In the genomic region with DNA sequence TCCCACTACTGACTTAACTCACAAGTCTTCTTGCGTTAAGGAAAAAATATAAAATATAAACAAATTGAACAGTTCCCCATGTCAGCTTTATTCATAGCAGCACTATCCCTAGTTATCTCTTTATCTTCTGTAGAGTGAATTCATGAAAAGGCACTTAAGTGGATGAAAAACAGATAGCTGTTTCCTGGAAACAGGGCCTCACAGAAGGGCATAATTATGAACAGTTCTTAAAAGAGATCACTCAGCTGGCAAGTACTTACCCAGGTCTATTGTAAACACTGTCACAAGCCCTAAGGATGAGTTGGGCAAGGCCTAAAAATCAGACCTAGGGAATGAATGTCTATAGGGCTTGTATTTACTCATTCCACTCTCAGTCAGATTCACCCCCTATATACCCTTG, we compare ENCODE assay signal across 15 cellular contexts. TPM values are rescaled to one million over a fixed set of nuclear protein-coding genes. Genes with fewer than 3 reads are reported as not detected.
A peak's percentile ranks its signal among the peaks of the same experiment; 100 is the strongest.
DNase-seq lines count a peak whose midpoint lies in the region; TF ChIP-seq lines count a peak whose summit lies in the region.
"Had no signal": no experiment of that assay in that cellular context is flagged by ENCODE, and none has a peak within 500 bp of the region (broad histone marks: within the 10 kb centered on the region; RNA-seq: fewer than 3 reads in every experiment).

No MANE protein-coding gene starts in this region.

- DNase-seq in DMS 273 (lab: John Stamatoyannopoulos, UW; ENCODE audit: unreplicated experiment), result peak; percentile 46
- DNase-seq in DMS 273 treated with DMSO at 0.1 percent for 48 hours (lab: John Stamatoyannopoulos, UW), result no peak
- DNase-seq in NCI-H1436 treated with DMSO at 0.1 percent for 48 hours (lab: John Stamatoyannopoulos, UW), result peak; percentile 49
- peak in 1 of 2 experiments; percentile 84 for DNase-seq in PC-9
- DNase-seq in fibroblast of villous mesenchyme (ENCODE audit: low read depth), result peak; percentile 81
- DNase-seq in hepatic stellate cell (ENCODE audit: low spot score), result no peak
- DNase-seq in OCI-M2 (lab: John Stamatoyannopoulos, UW; ENCODE audit: unreplicated experiment), result no peak
- no peak for DNase-seq in NCI-H1694 (lab: John Stamatoyannopoulos, UW)
- DNase-seq: activated CD8-positive, alpha-beta memory T cell treated with anti-CD3 and anti-CD28 coated beads for 24 hours; colonic mucosa; NCI-H1048; nucleus accumbens; T-helper 9 cell had no signal

- no peaks in the 10 kb centered on the region for H3K27me3 ChIP-seq in PC-9 (ENCODE audit: insufficient read depth, low read depth)
- H3K27me3 ChIP-seq: colonic mucosa, tibial nerve had no signal

- no peaks in the 10 kb centered on the region for H4K20me1 ChIP-seq in PC-9 (ENCODE audit: insufficient read depth)

- CTCF ChIA-PET in PC-9 (lab: Charles Lee), result interaction anchor here (1.0 to 1.6 kb wide), 2 partner anchors 10 to 18 kb away, joined by 4 to 5 read pairs; partner anchors contain the start of gene MB21D2

- peaks cover 81% of the 10 kb centered on the region for H3K79me2 ChIP-seq in PC-9 (ENCODE audit: low read depth)

- peaks cover 10% of the 10 kb centered on the region; the same call in 1 of the 2 replicates for H3K9me3 ChIP-seq in PC-9 (ENCODE audit: insufficient read depth, low read depth)
- H3K9me3 ChIP-seq: colonic mucosa, tibial nerve had no signal

- POLR2A ChIA-PET in PC-9 (lab: Charles Lee; ENCODE audit: unreplicated experiment), result interaction anchor here (0.6 to 0.8 kb wide), 4 partner anchors 8 to 889 kb away, joined by 3 to 10 read pairs (median 4); no protein-coding TSS in a partner anchor

- peaks cover 4% of the 10 kb centered on the region; the same call in 1 of the 2 replicates for H3K36me3 ChIP-seq in PC-9 (ENCODE audit: low read depth)
- H3K36me3 ChIP-seq: colonic mucosa had no signal

- H3K4me2 ChIP-seq in PC-9, result peak overlapping the region; percentile 70

- H3K9me2 ChIP-seq in PC-9 (ENCODE audit: insufficient read depth), result no peaks in the 10 kb centered on the region

- intact Hi-C loops in PC-9 (cut with micrococcal nuclease; ENCODE audit: unreplicated experiment), result loop anchor here (1.0 kb wide), 3 partner anchors 10 to 28 kb away; no protein-coding TSS in a partner anchor

- peak overlapping the region; percentile 89 for H3K27ac ChIP-seq in PC-9
- H3K27ac ChIP-seq: 22Rv1, colonic mucosa, tibial nerve had no signal

- no peak overlapping the region for H2AFZ ChIP-seq in PC-9

- H3K4me3 ChIP-seq in PC-9 (no peak overlapping the region), fibroblast of villous mesenchyme (ENCODE audit: low read depth, low read length) (no peak overlapping the region)
- H3K4me3 ChIP-seq: colonic mucosa, tibial nerve had no signal

- no TSS peak for BruUV-seq in PC-9 (replicated peaks; lab: Mats Ljungman, UMichigan)

- TF ChIP-seq CTCF in PC-9 (conservative IDR thresholded peaks at IDR 0.05) (no peak), fibroblast of villous mesenchyme (IDR thresholded peaks at IDR 0.05; ENCODE audit: insufficient read depth, low read depth, low read length) (no peak)

- peaks cover 36% of the 10 kb centered on the region for H3F3A ChIP-seq in PC-9 (ENCODE audit: insufficient read depth, low read depth)

- peaks cover 58% of the 10 kb centered on the region for H3K4me1 ChIP-seq in PC-9 (replicated peaks; ENCODE audit: insufficient read depth)
- H3K4me1 ChIP-seq: colonic mucosa, tibial nerve had no signal

RNA-seq across cellular contexts. Expression of gene MB21D2, which starts 10.7 kb away (rescaled TPM):
- total RNA-seq in PC-9 (2021) (4.5 and 5.1 TPM in 2 replicates), fibroblast of villous mesenchyme (21.6 and 25.0 TPM in 2 replicates)

Comparison
In these comparisons a context has a peak if more than half of its experiments do, and no peak if none do; other contexts are left out.
1. DNase-seq: peak in DMS 273 (single experiment), NCI-H1436 treated with DMSO at 0.1 percent for 48 hours (single experiment) and fibroblast of villous mesenchyme (single experiment); none in DMS 273 treated with DMSO at 0.1 percent for 48 hours (single experiment), hepatic stellate cell (single experiment), OCI-M2 (single experiment) and NCI-H1694 (single experiment).